Comparison of ENCODE assay signal across 1 cellular context in genomic region chr16:8673611-8674412, GRCh38.
TF ChIP-seq lines count a peak whose summit lies in the region.

No MANE protein-coding gene starts in this region.

TF ChIP-seq in WTC11, 78 proteins besides CTCF, POLR2A, EP300 and RAD21 (continued from another document):
- TF ChIP-seq ZNF281 (CRISPR knock-in tag; IDR thresholded peaks at IDR 0.05) = no peak
- TF ChIP-seq CDX4 (CRISPR knock-in tag; IDR thresholded peaks at IDR 0.05; ENCODE audit: borderline replicate concordance) = no peak
- no peak for TF ChIP-seq NFATC4 (CRISPR knock-in tag; IDR thresholded peaks at IDR 0.05)
- TF ChIP-seq PRRX2 (CRISPR knock-in tag; IDR thresholded peaks at IDR 0.05) = no peak
- TF ChIP-seq FOXP1 (CRISPR knock-in tag; IDR thresholded peaks at IDR 0.05; ENCODE audit: borderline replicate concordance) = no peak
- no peak for TF ChIP-seq KAT7 (CRISPR knock-in tag; IDR thresholded peaks at IDR 0.05; ENCODE audit: borderline replicate concordance)
- no peak for TF ChIP-seq PREB (CRISPR knock-in tag; IDR thresholded peaks at IDR 0.05; ENCODE audit: borderline replicate concordance)
- TF ChIP-seq NR2C2 (CRISPR knock-in tag; IDR thresholded peaks at IDR 0.05) = no peak
- TF ChIP-seq TP53 (CRISPR knock-in tag; IDR thresholded peaks at IDR 0.05) = no peak
- no peak for TF ChIP-seq NFE2L1 (CRISPR knock-in tag; IDR thresholded peaks at IDR 0.05)
- TF ChIP-seq ERG (CRISPR knock-in tag; IDR thresholded peaks at IDR 0.05) = no peak
